15 cellular contexts compared by ENCODE assay signal in the genomic region with DNA sequence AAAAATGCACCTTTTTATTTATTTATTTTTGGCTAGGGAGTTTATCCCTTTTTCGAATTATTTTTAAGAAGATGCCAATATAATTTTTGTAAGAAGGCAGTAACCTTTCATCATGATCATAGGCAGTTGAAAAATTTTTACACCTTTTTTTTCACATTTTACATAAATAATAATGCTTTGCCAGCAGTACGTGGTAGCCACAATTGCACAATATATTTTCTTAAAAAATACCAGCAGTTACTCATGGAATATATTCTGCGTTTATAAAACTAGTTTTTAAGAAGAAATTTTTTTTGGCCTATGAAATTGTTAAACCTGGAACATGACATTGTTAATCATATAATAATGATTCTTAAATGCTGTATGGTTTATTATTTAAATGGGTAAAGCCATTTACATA. TPM values are rescaled to one million over a fixed set of nuclear protein-coding genes. Genes with fewer than 3 reads are reported as not detected.
DNase-seq lines count a peak whose midpoint lies in the region; ATAC-seq and TF ChIP-seq lines count a peak whose summit lies in the region.
"Had no signal": no experiment of that assay in that cellular context is flagged by ENCODE, and none has a peak within 500 bp of the region (broad histone marks: within the 10 kb centered on the region; RNA-seq: fewer than 3 reads in every experiment).

No MANE protein-coding gene starts in this region.

- ATAC-seq in activated CD8-positive, alpha-beta T cell treated with anti-CD3 and anti-CD28 coated beads, Interleukin-2, amount 10 ng/mL, durations not matched to agents 7 days and 5 days, result no peak
- no peak for ATAC-seq in upper lobe of right lung
- ATAC-seq in left lung, result no peak
- ATAC-seq: activated CD4-positive, CD25-positive, alpha-beta regulatory T cell treated with anti-CD3 and anti-CD28 coated beads, Interleukin-2, amount 50 U/mL, for 24 hours had no signal

- H3K79me2 ChIP-seq in fibroblast of lung (ENCODE audit: control insufficient read depth, insufficient read depth, low read length), result peaks cover 65% of the 10 kb centered on the region

- H3K27ac Mint-ChIP-seq in activated CD4-positive, alpha-beta T cell treated with anti-CD3 and anti-CD28 coated beads, Interleukin-2, amount 10 ng/mL, durations not matched to agents 24 days and 14 days, result no peak overlapping the region
- H3K27ac Mint-ChIP-seq in activated CD8-positive, alpha-beta T cell treated with anti-CD3 and anti-CD28 coated beads, Interleukin-2, amount 10 ng/mL, durations not matched to agents 7 days and 5 days, result peak overlapping the region; percentile 16

- H4K20me1 ChIP-seq in fibroblast of lung (ENCODE audit: control insufficient read depth, extremely low read depth, insufficient read depth, low read length), result peaks cover 2% of the 10 kb centered on the region

- H2AFZ ChIP-seq in fibroblast of lung (ENCODE audit: low read length), result no peak overlapping the region

- H3K9me3 ChIP-seq in fibroblast of lung (ENCODE audit: control insufficient read depth, insufficient read depth, low read depth, low read length), result no peaks in the 10 kb centered on the region
- H3K9me3 ChIP-seq in upper lobe of right lung, result no peaks in the 10 kb centered on the region
- H3K9me3 ChIP-seq in MG63, result no peaks in the 10 kb centered on the region
- H3K9me3 ChIP-seq in left lung, result no peaks in the 10 kb centered on the region

- CTCF ChIA-PET in activated CD8-positive, alpha-beta T cell treated with anti-CD3 and anti-CD28 coated beads, Interleukin-2, amount 10 ng/mL, durations not matched to agents 7 days and 5 days (lab: Charles Lee), result interaction anchor here (4.4 kb wide), 1 partner anchor 90 kb away, joined by 27 read pairs; no protein-coding TSS in a partner anchor

- no peak overlapping the region for H3K9ac ChIP-seq in fibroblast of lung (ENCODE audit: insufficient read depth, low read length)

- POLR2A ChIA-PET in activated CD8-positive, alpha-beta T cell treated with anti-CD3 and anti-CD28 coated beads, Interleukin-2, amount 10 ng/mL, durations not matched to agents 7 days and 5 days (lab: Charles Lee), result no interaction called here

- intact Hi-C loops in activated CD4-positive, alpha-beta T cell treated with anti-CD3 and anti-CD28 coated beads, Interleukin-2, amount 10 ng/mL, durations not matched to agents 24 days and 14 days (cut with micrococcal nuclease), result loop anchor here (2.0 to 5.0 kb wide), 2 partner anchors 15 to 90 kb away; a partner anchor contains a TSS
- intact Hi-C loops in upper lobe of right lung (cut with DNase I) (no loop called here), left lung (cut with DNase I) (no loop called here)

- H3K4me3 Mint-ChIP-seq in activated CD4-positive, alpha-beta T cell treated with anti-CD3 and anti-CD28 coated beads, Interleukin-2, amount 10 ng/mL, durations not matched to agents 24 days and 14 days, result peak overlapping the region; percentile 56
- H3K4me3 Mint-ChIP-seq in activated CD8-positive, alpha-beta T cell treated with anti-CD3 and anti-CD28 coated beads, Interleukin-2, amount 10 ng/mL, durations not matched to agents 7 days and 5 days, result peak overlapping the region; percentile 7
- H3K4me3 Mint-ChIP-seq: CD4-positive, alpha-beta T cell had no signal

- peaks cover 50% of the 10 kb centered on the region for H3K4me1 Mint-ChIP-seq in activated CD4-positive, alpha-beta T cell treated with anti-CD3 and anti-CD28 coated beads, Interleukin-2, amount 10 ng/mL, durations not matched to agents 24 days and 14 days
- H3K4me1 Mint-ChIP-seq in activated CD8-positive, alpha-beta T cell treated with anti-CD3 and anti-CD28 coated beads, Interleukin-2, amount 10 ng/mL, durations not matched to agents 7 days and 5 days (ENCODE audit: low read depth), result peaks cover 50% of the 10 kb centered on the region

- no peaks in the 10 kb centered on the region for H3K27me3 Mint-ChIP-seq in activated CD4-positive, alpha-beta T cell treated with anti-CD3 and anti-CD28 coated beads, Interleukin-2, amount 10 ng/mL, durations not matched to agents 24 days and 14 days
- no peaks in the 10 kb centered on the region for H3K27me3 Mint-ChIP-seq in activated CD8-positive, alpha-beta T cell treated with anti-CD3 and anti-CD28 coated beads, Interleukin-2, amount 10 ng/mL, durations not matched to agents 7 days and 5 days (ENCODE audit: low read depth)
- H3K27me3 Mint-ChIP-seq: CD4-positive, alpha-beta T cell had no signal

- peaks cover 2% of the 10 kb centered on the region for H3K4me1 ChIP-seq in fibroblast of lung (ENCODE audit: control insufficient read depth, extremely low read depth, insufficient read depth, low read length)
- H3K4me1 ChIP-seq in upper lobe of right lung, result peaks cover 10% of the 10 kb centered on the region
- H3K4me1 ChIP-seq in left lung, result peaks cover 11 to 46% of the 10 kb centered on the region in 2 donors

- TF ChIP-seq CTCF in fibroblast of lung (conservative IDR thresholded peaks at IDR 0.05 in 1 of 2, IDR thresholded peaks at IDR 0.05 in 1 of 2; ENCODE audit: low read depth in 1 of 2, low read length in 2 of 2), result no peak
- TF ChIP-seq CTCF in upper lobe of right lung (IDR thresholded peaks at IDR 0.05), result no peak
- no peak for TF ChIP-seq CTCF in left lung (IDR thresholded peaks at IDR 0.05)

- no peak for DNase-seq in activated CD4-positive, alpha-beta T cell treated with anti-CD3 and anti-CD28 coated beads, Interleukin-2, amount 10 ng/mL, durations not matched to agents 24 days and 14 days
- no peak for DNase-seq in activated CD4-positive, alpha-beta T cell treated with anti-CD3 and anti-CD28 coated beads, Interleukin-2, amount 50 U/mL, for 48 hours
- DNase-seq in EH (ENCODE audit: low read depth) (peak; percentile 25), fibroblast of lung (ENCODE audit: low read depth in 2 of 2) (peak in 1 of 2 donors; percentile 46), upper lobe of right lung (no peak), MG63 (no peak), left lung (no peak)
- no peak for DNase-seq in activated CD8-positive, alpha-beta T cell treated with anti-CD3 and anti-CD28 coated beads, Interleukin-2, amount 10 ng/mL, durations not matched to agents 7 days and 5 days
- DNase-seq: CD4-positive, alpha-beta T cell; KBM-7; NCI-H1105 treated with DMSO at 0.1 percent for 48 hours; NCI-H774; posterior cingulate gyrus; stimulated activated naive CD4-positive, alpha-beta T cell treated with Interleukin-2 at 50 U/mL for 16 hours had no signal

- H3K27me3 ChIP-seq in fibroblast of lung (ENCODE audit: control insufficient read depth, insufficient read depth, low read length), result no peaks in the 10 kb centered on the region
- no peaks in the 10 kb centered on the region for H3K27me3 ChIP-seq in upper lobe of right lung
- H3K27me3 ChIP-seq in MG63, result no peaks in the 10 kb centered on the region
- no peaks in the 10 kb centered on the region for H3K27me3 ChIP-seq in left lung

- no peak overlapping the region for H3K4me3 ChIP-seq in fibroblast of lung (replicated peaks in 1 of 4; ENCODE audit: control extremely low read depth in 1 of 4, insufficient read depth in 1 of 4, low read depth in 3 of 4, low read length in 4 of 4)
- no peak overlapping the region for H3K4me3 ChIP-seq in upper lobe of right lung
- H3K4me3 ChIP-seq in MG63, result no peak overlapping the region
- H3K4me3 ChIP-seq in left lung, result no peak overlapping the region

- H3K27ac ChIP-seq in fibroblast of lung (ENCODE audit: insufficient read depth, low read length), result no peak overlapping the region
- no peak overlapping the region for H3K27ac ChIP-seq in upper lobe of right lung
- H3K27ac ChIP-seq in left lung, result no peak overlapping the region

- peak overlapping the region; percentile 23 for H3K4me2 ChIP-seq in fibroblast of lung (ENCODE audit: extremely low read depth, insufficient read depth, low read length)

- H3K36me3 Mint-ChIP-seq in activated CD4-positive, alpha-beta T cell treated with anti-CD3 and anti-CD28 coated beads, Interleukin-2, amount 10 ng/mL, durations not matched to agents 24 days and 14 days (ENCODE audit: low read depth), result peaks cover 61% of the 10 kb centered on the region
- peaks cover 63% of the 10 kb centered on the region for H3K36me3 Mint-ChIP-seq in activated CD8-positive, alpha-beta T cell treated with anti-CD3 and anti-CD28 coated beads, Interleukin-2, amount 10 ng/mL, durations not matched to agents 7 days and 5 days (ENCODE audit: low read depth)

- H3K9me3 Mint-ChIP-seq in activated CD4-positive, alpha-beta T cell treated with anti-CD3 and anti-CD28 coated beads, Interleukin-2, amount 10 ng/mL, durations not matched to agents 24 days and 14 days, result no peaks in the 10 kb centered on the region
- no peaks in the 10 kb centered on the region for H3K9me3 Mint-ChIP-seq in activated CD8-positive, alpha-beta T cell treated with anti-CD3 and anti-CD28 coated beads, Interleukin-2, amount 10 ng/mL, durations not matched to agents 7 days and 5 days (ENCODE audit: insufficient read depth)
- H3K9me3 Mint-ChIP-seq: CD4-positive, alpha-beta T cell had no signal

- H3K36me3 ChIP-seq in fibroblast of lung (ENCODE audit: control insufficient read depth, insufficient read depth, low read length) (peaks cover 9% of the 10 kb centered on the region), upper lobe of right lung (peaks cover 59% of the 10 kb centered on the region), MG63 (peaks cover 43% of the 10 kb centered on the region), left lung (peaks cover 5 to 64% of the 10 kb centered on the region in 2 donors)

RNA-seq across cellular contexts. Expression of a gene that starts 14.9 kb away (rescaled TPM):
- 12.1 and 12.3 TPM in 2 replicates for total RNA-seq in activated CD4-positive, alpha-beta T cell treated with anti-CD3 and anti-CD28 coated beads, Interleukin-2, amount 10 ng/mL, durations not matched to agents 24 days and 14 days
- 1 to 10 TPM; 6.4 to 6.5 TPM for total RNA-seq in activated CD8-positive, alpha-beta T cell treated with anti-CD3 and anti-CD28 coated beads, Interleukin-2, amount 10 ng/mL, durations not matched to agents 7 days and 5 days
- total RNA-seq in fibroblast of lung, result 19.8 and 29.6 TPM in 2 replicates
- polyA plus RNA-seq in fibroblast of lung, result 16.9 and 23.4 TPM in 2 replicates
- 10.1 and 13.8 TPM in 2 replicates for polyA plus RNA-seq in fibroblast of lung (2012)
- polyA minus RNA-seq in fibroblast of lung (ENCODE audit: low replicate concordance), result 0.86 TPM in 1 of 2 replicates, not detected in the other
- 6.2 TPM for total RNA-seq in upper lobe of right lung
- 10.8 and 11.0 TPM in 2 replicates for total RNA-seq in MG63 (2014; rRNA removed; shearing (Covaris generic); ENCODE audit: low replicate concordance)
- 1 to 10 TPM; 5.4 TPM for total RNA-seq in left lung

RNA-seq across cellular contexts. Expression of a gene that starts 52.0 kb away (rescaled TPM):
- total RNA-seq in activated CD4-positive, alpha-beta T cell treated with anti-CD3 and anti-CD28 coated beads, Interleukin-2, amount 10 ng/mL, durations not matched to agents 24 days and 14 days, result 175 and 181 TPM in 2 replicates
- total RNA-seq in activated CD8-positive, alpha-beta T cell treated with anti-CD3 and anti-CD28 coated beads, Interleukin-2, amount 10 ng/mL, durations not matched to agents 7 days and 5 days, result 100 to 1,000 TPM; 119 to 132 TPM
- 216 and 332 TPM in 2 replicates for total RNA-seq in fibroblast of lung
- polyA plus RNA-seq in fibroblast of lung, result 216 and 407 TPM in 2 replicates
- 128 and 309 TPM in 2 replicates for polyA plus RNA-seq in fibroblast of lung (2012)
- 45.1 and 68.8 TPM in 2 replicates for polyA minus RNA-seq in fibroblast of lung (ENCODE audit: low replicate concordance)
- total RNA-seq in upper lobe of right lung, result 108 TPM
- 58.5 and 77.4 TPM in 2 replicates for total RNA-seq in MG63 (2014; rRNA removed; shearing (Covaris generic); ENCODE audit: low replicate concordance)
- total RNA-seq in left lung, result 100 to 1,000 TPM; 145 to 272 TPM
